10 cellular contexts compared by ENCODE assay signal in genomic region chr19:7326105-7326877, GRCh38. TPM values are rescaled to one million over a fixed set of nuclear protein-coding genes. Genes with fewer than 3 reads are reported as not detected.
DNase-seq lines count a peak whose midpoint lies in the region; ATAC-seq, FAIRE-seq and TF ChIP-seq lines count a peak whose summit lies in the region.
"Had no signal": no experiment of that assay in that cellular context is flagged by ENCODE, and none has a peak within 500 bp of the region (broad histone marks: within the 10 kb centered on the region; RNA-seq: fewer than 3 reads in every experiment).

No MANE protein-coding gene starts in this region.

- H2AFZ ChIP-seq in OCI-LY1 (ENCODE audit: low read length) = no peak overlapping the region

- H3K4me1 ChIP-seq in OCI-LY1 (ENCODE audit: insufficient read depth, low read length, severe bottlenecking) = peaks cover 28% of the 10 kb centered on the region
- no peaks in the 10 kb centered on the region for H3K4me1 ChIP-seq in psoas muscle
- H3K4me1 ChIP-seq: gastroesophageal sphincter had no signal

- no peaks in the 10 kb centered on the region for H3K36me3 Mint-ChIP-seq in activated CD4-positive, alpha-beta T cell treated with anti-CD3 and anti-CD28 coated beads for 36 hours (ENCODE audit: low read depth)

- H3F3A ChIP-seq in OCI-LY1 (ENCODE audit: insufficient read depth, low read length) = no peaks in the 10 kb centered on the region

- H3K27ac ChIP-seq in OCI-LY1 (ENCODE audit: low read depth, low read length, poor library complexity, severe bottlenecking) = no peak overlapping the region
- no peak overlapping the region for H3K27ac ChIP-seq in psoas muscle
- H3K27ac ChIP-seq: gastroesophageal sphincter, SK-N-MC had no signal

- WGBS in psoas muscle, 3 donors = 74 to 77% (median 74%) methylated on average over 10 of the region's 10 CpGs

- FAIRE-seq in bronchial epithelial cell (lab: Jason Lieb, UNC) = no peak

- no peak overlapping the region for H3K27ac Mint-ChIP-seq in activated CD4-positive, alpha-beta T cell treated with anti-CD3 and anti-CD28 coated beads for 36 hours

- DNase-seq in activated CD4-positive, alpha-beta T cell treated with anti-CD3 and anti-CD28 coated beads for 36 hours = peak; percentile 71
- no peak for DNase-seq in activated CD4-positive, alpha-beta T cell treated with anti-CD3 and anti-CD28 coated beads for 1 hour
- DNase-seq in bronchial epithelial cell (ENCODE audit: low read depth) (peak; percentile 10), psoas muscle (no peak), NCI-H1105 (lab: John Stamatoyannopoulos, UW) (no peak)

- H3K9me2 ChIP-seq in OCI-LY1 (ENCODE audit: low read depth, low read length) = no peaks in the 10 kb centered on the region

- H3K9me3 ChIP-seq in OCI-LY1 (ENCODE audit: low read length) = no peaks in the 10 kb centered on the region
- H3K9me3 ChIP-seq in psoas muscle = peaks cover 4% of the 10 kb centered on the region

- TF ChIP-seq CTCF in OCI-LY1 (IDR thresholded peaks at IDR 0.05; ENCODE audit: low read length) (peak; percentile 78), bronchial epithelial cell (IDR thresholded peaks at IDR 0.05; ENCODE audit: insufficient read depth, low read length, severe bottlenecking) (peak; percentile 16), psoas muscle (IDR thresholded peaks at IDR 0.05) (peak; percentile 23)

- POLR2A ChIA-PET in activated CD4-positive, alpha-beta T cell treated with anti-CD3 and anti-CD28 coated beads for 36 hours (lab: Charles Lee) = no interaction called here

- no peak overlapping the region for H3K4me2 ChIP-seq in OCI-LY1 (ENCODE audit: low read length)

- no peaks in the 10 kb centered on the region for H3K4me1 Mint-ChIP-seq in activated CD4-positive, alpha-beta T cell treated with anti-CD3 and anti-CD28 coated beads for 36 hours

- H3K36me3 ChIP-seq in OCI-LY1 (ENCODE audit: insufficient read depth, low read length) (no peaks in the 10 kb centered on the region; the same call in 1 of the 2 replicates), bronchial epithelial cell (ENCODE audit: control insufficient read depth, insufficient read depth, low read length) (no peaks in the 10 kb centered on the region), psoas muscle (ENCODE audit: insufficient read depth in 1 of 2, low read depth in 1 of 2) (no peaks in the 10 kb centered on the region)
- H3K36me3 ChIP-seq: gastroesophageal sphincter had no signal

- no peak overlapping the region for H3K4me3 ChIP-seq in OCI-LY1 (ENCODE audit: low read depth, low read length, poor library complexity, severe bottlenecking)
- no peak overlapping the region for H3K4me3 ChIP-seq in bronchial epithelial cell (ENCODE audit: low read depth, low read length)
- H3K4me3 ChIP-seq in psoas muscle = no peak overlapping the region
- H3K4me3 ChIP-seq: gastroesophageal sphincter, SK-N-MC had no signal

- H3K4me3 Mint-ChIP-seq in activated CD4-positive, alpha-beta T cell treated with anti-CD3 and anti-CD28 coated beads for 36 hours = no peak overlapping the region

- CTCF ChIA-PET in activated CD4-positive, alpha-beta T cell treated with anti-CD3 and anti-CD28 coated beads for 36 hours (lab: Charles Lee) = interaction anchor here (0.7 to 2.6 kb wide), 11 partner anchors 9 to 227 kb away, joined by 3 to 12 read pairs (median 4); no protein-coding TSS in a partner anchor

- intact Hi-C loops in activated CD4-positive, alpha-beta T cell treated with anti-CD3 and anti-CD28 coated beads for 36 hours (cut with DNase I, micrococcal nuclease) = loop anchor here in 1 of 2 experiments (1.0 kb wide), 1 partner anchor 177 kb away; no protein-coding TSS in a partner anchor
- intact Hi-C loops in psoas muscle (cut with DNase I) = no loop called here

- no peaks in the 10 kb centered on the region for H3K27me3 Mint-ChIP-seq in activated CD4-positive, alpha-beta T cell treated with anti-CD3 and anti-CD28 coated beads for 36 hours

- no peaks in the 10 kb centered on the region for H3K9me3 Mint-ChIP-seq in activated CD4-positive, alpha-beta T cell treated with anti-CD3 and anti-CD28 coated beads for 36 hours (ENCODE audit: low read depth)

- no peak for ATAC-seq in activated CD4-positive, alpha-beta T cell treated with anti-CD3 and anti-CD28 coated beads for 36 hours
- no peak for ATAC-seq in psoas muscle
- no peak for ATAC-seq in GM21515 (IDR thresholded peaks at IDR 0.05; ENCODE audit: unreplicated experiment)
- no peak for ATAC-seq in HG03342 (IDR thresholded peaks at IDR 0.05; ENCODE audit: unreplicated experiment)
- ATAC-seq: gastroesophageal sphincter had no signal

- no peak overlapping the region for H3K9ac ChIP-seq in OCI-LY1 (ENCODE audit: low read length)

- no peaks in the 10 kb centered on the region for H3K27me3 ChIP-seq in OCI-LY1 (ENCODE audit: insufficient read depth, low read length)
- no peaks in the 10 kb centered on the region for H3K27me3 ChIP-seq in bronchial epithelial cell (ENCODE audit: control insufficient read depth, insufficient read depth, low read length)
- H3K27me3 ChIP-seq in psoas muscle (ENCODE audit: insufficient read depth in 3 of 3, low read length in 2 of 3) = no peaks in the 10 kb centered on the region
- H3K27me3 ChIP-seq: gastroesophageal sphincter had no signal

- H3K79me2 ChIP-seq in OCI-LY1 (ENCODE audit: insufficient read depth, low read length) = no peaks in the 10 kb centered on the region

- H4K20me1 ChIP-seq in OCI-LY1 (ENCODE audit: insufficient read depth, low read length) = no peaks in the 10 kb centered on the region

RNA-seq across cellular contexts. Expression of gene ARHGEF18, which starts 22.4 kb away (rescaled TPM):
- total RNA-seq in activated CD4-positive, alpha-beta T cell treated with anti-CD3 and anti-CD28 coated beads for 36 hours = 10 to 100 TPM; 36.6 to 39.3 TPM
- total RNA-seq in bronchial epithelial cell (65.0 and 78.7 TPM in 2 replicates), psoas muscle (1 to 10 TPM; 6.0 to 8.3 (median 6.9) TPM)
- 10 to 100 TPM in 1 of 3 donors, 1 to 10 TPM in 2; 3.5 to 12.2 (median 5.3) TPM for polyA plus RNA-seq in psoas muscle

RNA-seq across cellular contexts. Expression of gene INSR, which starts 32.1 kb away (rescaled TPM):
- total RNA-seq in activated CD4-positive, alpha-beta T cell treated with anti-CD3 and anti-CD28 coated beads for 36 hours = 1 to 10 TPM; 3.5 to 4.2 TPM
- 6.1 and 15.5 TPM in 2 replicates for total RNA-seq in bronchial epithelial cell
- 10 to 100 TPM; 48.5 to 95.1 (median 66.3) TPM for total RNA-seq in psoas muscle
- polyA plus RNA-seq in psoas muscle = 10 to 100 TPM in 2 of 3 donors, 1 to 10 TPM in 1; 3.7 to 13.7 (median 11.4) TPM

Comparison
In these comparisons a context has a peak if more than half of its experiments do, and no peak if none do; other contexts are left out.
1. DNase-seq: peak in activated CD4-positive, alpha-beta T cell treated with anti-CD3 and anti-CD28 coated beads for 36 hours (single experiment) and bronchial epithelial cell (single experiment); none in activated CD4-positive, alpha-beta T cell treated with anti-CD3 and anti-CD28 coated beads for 1 hour (single experiment), psoas muscle (0 of 2) and NCI-H1105 (single experiment).
2. CTCF ChIP-seq: peak in every context shown above with its lines; median percentile 78 in OCI-LY1; 23 in psoas muscle; 16 in bronchial epithelial cell.